Comparison of ENCODE assay signal across 8 cellular contexts in the genomic region with DNA sequence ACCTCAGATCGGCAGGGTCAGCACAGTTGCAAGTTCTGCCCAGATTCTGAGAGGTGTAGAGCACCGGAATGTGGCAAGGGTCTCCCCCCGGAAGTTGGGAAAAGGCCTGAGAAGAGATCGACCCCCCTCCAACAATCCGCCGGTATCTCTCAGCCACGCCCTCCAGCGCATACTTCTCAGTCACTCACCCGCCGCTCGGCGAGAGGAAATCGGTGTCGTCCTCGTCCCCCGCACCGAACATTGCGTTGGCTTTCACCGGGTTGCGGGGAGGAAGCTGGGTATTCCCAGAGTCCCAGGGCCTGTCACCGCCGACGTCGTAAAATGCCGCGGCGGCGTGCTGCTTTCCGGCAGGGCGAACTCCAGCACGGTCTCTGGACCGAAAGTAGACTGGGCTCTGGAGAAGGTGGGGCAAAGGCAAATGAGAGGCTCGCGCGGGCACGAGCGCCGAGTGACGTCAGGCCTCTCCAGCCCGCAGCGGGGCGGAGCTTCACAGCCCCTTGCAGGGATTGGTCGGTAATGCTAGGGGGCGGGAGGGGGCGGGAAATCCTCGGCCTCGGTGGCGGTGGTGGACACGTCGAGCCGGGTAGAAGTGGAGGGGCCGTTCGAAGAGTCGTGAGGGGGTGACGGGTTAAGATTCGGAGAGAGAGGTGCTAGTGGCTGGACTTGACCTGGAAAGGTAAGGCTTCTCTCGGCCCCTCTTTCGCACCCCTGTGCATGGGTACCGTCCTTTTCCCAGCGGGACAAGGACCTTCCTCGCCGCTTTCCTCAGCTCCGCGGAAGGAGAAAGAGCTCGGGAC. TPM values are rescaled to one million over a fixed set of nuclear protein-coding genes. Genes with fewer than 3 reads are reported as not detected.
A peak's percentile ranks its signal among the peaks of the same experiment; 100 is the strongest.
DNase-seq lines count a peak whose midpoint lies in the region; ATAC-seq and TF ChIP-seq lines count a peak whose summit lies in the region.

A gene with protein sequence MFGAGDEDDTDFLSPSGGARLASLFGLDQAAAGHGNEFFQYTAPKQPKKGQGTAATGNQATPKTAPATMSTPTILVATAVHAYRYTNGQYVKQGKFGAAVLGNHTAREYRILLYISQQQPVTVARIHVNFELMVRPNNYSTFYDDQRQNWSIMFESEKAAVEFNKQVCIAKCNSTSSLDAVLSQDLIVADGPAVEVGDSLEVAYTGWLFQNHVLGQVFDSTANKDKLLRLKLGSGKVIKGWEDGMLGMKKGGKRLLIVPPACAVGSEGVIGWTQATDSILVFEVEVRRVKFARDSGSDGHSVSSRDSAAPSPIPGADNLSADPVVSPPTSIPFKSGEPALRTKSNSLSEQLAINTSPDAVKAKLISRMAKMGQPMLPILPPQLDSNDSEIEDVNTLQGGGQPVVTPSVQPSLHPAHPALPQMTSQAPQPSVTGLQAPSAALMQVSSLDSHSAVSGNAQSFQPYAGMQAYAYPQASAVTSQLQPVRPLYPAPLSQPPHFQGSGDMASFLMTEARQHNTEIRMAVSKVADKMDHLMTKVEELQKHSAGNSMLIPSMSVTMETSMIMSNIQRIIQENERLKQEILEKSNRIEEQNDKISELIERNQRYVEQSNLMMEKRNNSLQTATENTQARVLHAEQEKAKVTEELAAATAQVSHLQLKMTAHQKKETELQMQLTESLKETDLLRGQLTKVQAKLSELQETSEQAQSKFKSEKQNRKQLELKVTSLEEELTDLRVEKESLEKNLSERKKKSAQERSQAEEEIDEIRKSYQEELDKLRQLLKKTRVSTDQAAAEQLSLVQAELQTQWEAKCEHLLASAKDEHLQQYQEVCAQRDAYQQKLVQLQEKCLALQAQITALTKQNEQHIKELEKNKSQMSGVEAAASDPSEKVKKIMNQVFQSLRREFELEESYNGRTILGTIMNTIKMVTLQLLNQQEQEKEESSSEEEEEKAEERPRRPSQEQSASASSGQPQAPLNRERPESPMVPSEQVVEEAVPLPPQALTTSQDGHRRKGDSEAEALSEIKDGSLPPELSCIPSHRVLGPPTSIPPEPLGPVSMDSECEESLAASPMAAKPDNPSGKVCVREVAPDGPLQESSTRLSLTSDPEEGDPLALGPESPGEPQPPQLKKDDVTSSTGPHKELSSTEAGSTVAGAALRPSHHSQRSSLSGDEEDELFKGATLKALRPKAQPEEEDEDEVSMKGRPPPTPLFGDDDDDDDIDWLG (minus strand): TSS at position 275 of the 797 bp plus-strand sequence. CDS start 34 bp downstream, at position 241.
A gene (plus strand): TSS at position 542 of the 797 bp plus-strand sequence. CDS start 34,605 bp downstream, outside the sequence.

- CTCF ChIA-PET in Panc1 (lab: Charles Lee) = interaction anchor here (0.6 kb wide), 3 partner anchors 59 to 658 kb away, joined by 3 to 6 read pairs (median 4); no protein-coding TSS in a partner anchor

- no TSS peak for BruUV-seq in Panc1 (replicated peaks; lab: Mats Ljungman, UMichigan)

- peak; percentile 45 for TF ChIP-seq POLR2A in esophagus muscularis mucosa (IDR thresholded peaks at IDR 0.05; ENCODE audit: low read depth)

- no peak for TF ChIP-seq CTCF in Panc1 (IDR thresholded peaks at IDR 0.05)
- TF ChIP-seq CTCF in esophagus muscularis mucosa (IDR thresholded peaks at IDR 0.05) = peak in 1 of 3 experiments; percentile 20

- intact Hi-C loops in Panc1 (cut with micrococcal nuclease; ENCODE audit: unreplicated experiment) (no loop called here), esophagus muscularis mucosa (cut with DNase I) (loop anchor here (5.0 kb wide), 2 partner anchors 51 to 69 kb away; a partner anchor contains a TSS)

- ATAC-seq in GM21723 (IDR thresholded peaks at IDR 0.05; ENCODE audit: unreplicated experiment) (peak; percentile 75), Panc1 (peak; percentile 99)
- ATAC-seq in activated T-cell treated with anti-CD3 and anti-CD28 coated beads, Interleukin-2, amount 50 U/mL, for 72 hours (replicated peaks in 1 of 2) = peak; percentile 96 to 99

- H3K9me3 ChIP-seq in Panc1 (ENCODE audit: control insufficient read depth, insufficient read depth, low read depth, low read length) (no peaks in the 10 kb centered on the region), esophagus muscularis mucosa (no peaks in the 10 kb centered on the region)

- POLR2A ChIA-PET in Panc1 (lab: Charles Lee) = interaction anchor here (0.6 kb wide), 1 partner anchor 203 kb away, joined by 3 read pairs; no protein-coding TSS in a partner anchor

- H3K4me3 ChIP-seq in Panc1 (ENCODE audit: low read depth in 2 of 2, low read length in 2 of 2) = peak within 1 kb of the TSS; percentile 95 to 98
- H3K4me3 ChIP-seq in esophagus muscularis mucosa = peak within 1 kb of the TSS; percentile 65 to 89 (median 86)

- DNase-seq in DMS53 (lab: John Stamatoyannopoulos, UW) = peak; percentile 98
- DNase-seq in KG1 (lab: John Stamatoyannopoulos, UW) = peak; percentile 95
- DNase-seq in Panc1 (ENCODE audit: low read depth, low spot score) = peak; percentile 84
- DNase-seq in activated T-cell treated with anti-CD3 and anti-CD28 coated beads, Interleukin-2, amount 50 U/mL, for 72 hours = peak; percentile 97
- peak; percentile 100 for DNase-seq in esophagus muscularis mucosa (ENCODE audit: extremely low spot score)
- DNase-seq in myocyte (ENCODE audit: low read depth) = peak; percentile 98
- DNase-seq in stimulated activated CD8-positive, alpha-beta memory T cell treated with anti-CD3 and anti-CD28 coated beads, Interleukin-7, amount 100 ng/mL, for 48 hours (ENCODE audit: extremely low read depth in 1 of 2, low read depth in 1 of 2) = peak; percentile 93 to 94

- H3K27ac Mint-ChIP-seq in activated T-cell treated with anti-CD3 and anti-CD28 coated beads, Interleukin-2, amount 50 U/mL, for 72 hours = peak within 1 kb of the TSS; percentile 92

- peaks cover 0 to 13% of the 10 kb centered on the region in 2 donors for H3K36me3 Mint-ChIP-seq in activated T-cell treated with anti-CD3 and anti-CD28 coated beads, Interleukin-2, amount 50 U/mL, for 72 hours (ENCODE audit: insufficient read depth in 2 of 2)

- in situ Hi-C loops in Panc1 (cut with HindIII; ENCODE audit: low pct_unique_long_range_greater_than_20kb, low sequenced_read_pairs) = no loop called here

- H3K4me1 ChIP-seq in Panc1 (ENCODE audit: control insufficient read depth, insufficient read depth, low read length) = peaks cover 8% of the 10 kb centered on the region
- H3K4me1 ChIP-seq in esophagus muscularis mucosa = peaks cover 29 to 55% (median 45%) of the 10 kb centered on the region in 4 donors

- peaks cover 46% of the 10 kb centered on the region for H3K4me1 Mint-ChIP-seq in activated T-cell treated with anti-CD3 and anti-CD28 coated beads, Interleukin-2, amount 50 U/mL, for 72 hours (ENCODE audit: low read depth)

- no peaks in the 10 kb centered on the region for H3K9me3 Mint-ChIP-seq in activated T-cell treated with anti-CD3 and anti-CD28 coated beads, Interleukin-2, amount 50 U/mL, for 72 hours

- no peaks in the 10 kb centered on the region for H3K27me3 Mint-ChIP-seq in activated T-cell treated with anti-CD3 and anti-CD28 coated beads, Interleukin-2, amount 50 U/mL, for 72 hours (ENCODE audit: low read depth)

- TF ChIP-seq EP300 in esophagus muscularis mucosa (IDR thresholded peaks at IDR 0.05) = no peak

- H3K27me3 ChIP-seq in Panc1 (ENCODE audit: control insufficient read depth, insufficient read depth, low read length) = no peaks in the 10 kb centered on the region
- no peaks in the 10 kb centered on the region for H3K27me3 ChIP-seq in esophagus muscularis mucosa

- H3K36me3 ChIP-seq in Panc1 (ENCODE audit: control insufficient read depth, insufficient read depth, low read length) (no peaks in the 10 kb centered on the region; the same call in 1 of the 2 replicates), esophagus muscularis mucosa (no peaks in the 10 kb centered on the region)

- H3K27ac ChIP-seq in Panc1 (ENCODE audit: low read length) = peak within 1 kb of the TSS; percentile 85
- peak within 1 kb of the TSS; percentile 88 to 93 (median 91) for H3K27ac ChIP-seq in esophagus muscularis mucosa (replicated peaks in 1 of 4)

- peak within 1 kb of the TSS; percentile 86 to 97 for H3K4me3 Mint-ChIP-seq in activated T-cell treated with anti-CD3 and anti-CD28 coated beads, Interleukin-2, amount 50 U/mL, for 72 hours

- under 1% methylated on average over 52 of the region's 65 CpGs for WGBS in esophagus muscularis mucosa

RNA-seq across cellular contexts. Expression of the first gene that starts in this region (rescaled TPM):
- 17.6 TPM for total RNA-seq in Panc1 (2021; ENCODE audit: unreplicated experiment)
- polyA plus RNA-seq in Panc1 (2012; ENCODE audit: insufficient read length) = 12.8 TPM
- total RNA-seq in activated T-cell treated with anti-CD3 and anti-CD28 coated beads, Interleukin-2, amount 50 U/mL, for 72 hours = 10 to 100 TPM; 24.7 to 26.0 TPM
- 10 to 100 TPM; 18.1 to 23.0 (median 20.6) TPM for total RNA-seq in esophagus muscularis mucosa
- 20.3 and 20.5 TPM in 2 replicates for total RNA-seq in myocyte
- polyA plus RNA-seq in myocyte (2012) = 23.6 TPM

RNA-seq across cellular contexts. Expression of the second gene that starts in this region (rescaled TPM):
- total RNA-seq in Panc1 (2021; ENCODE audit: unreplicated experiment) (17.6 TPM), esophagus muscularis mucosa (10 to 100 TPM in 1 of 4 donors, 1 to 10 TPM in 3; 8.3 to 10.8 (median 8.9) TPM), myocyte (12.0 and 13.6 TPM in 2 replicates)
- polyA plus RNA-seq in Panc1 (2012; ENCODE audit: insufficient read length) = 10.7 TPM
- 1 to 10 TPM; 7.9 to 8.8 TPM for total RNA-seq in activated T-cell treated with anti-CD3 and anti-CD28 coated beads, Interleukin-2, amount 50 U/mL, for 72 hours
- polyA plus RNA-seq in myocyte (2012) = 27.5 TPM

Comparison
In these comparisons a context has a peak if more than half of its experiments do, and no peak if none do; other contexts are left out.
1. Peak in every context shown above with its lines: DNase-seq, ATAC-seq, H3K4me3 ChIP-seq and H3K27ac ChIP-seq.